In genomic region chr6:23642849-23643248, GRCh38 we compare ENCODE assay signal across 14 cellular contexts.
DNase-seq lines count a peak whose midpoint lies in the region; ATAC-seq, FAIRE-seq and TF ChIP-seq lines count a peak whose summit lies in the region.
"Had no signal": no experiment of that assay in that cellular context is flagged by ENCODE, and none has a peak within 500 bp of the region (broad histone marks: within the 10 kb centered on the region; RNA-seq: fewer than 3 reads in every experiment).

No MANE protein-coding gene starts in this region.

- H3K9me3 Mint-ChIP-seq in activated naive CD4-positive, alpha-beta T cell treated with anti-CD3 and anti-CD28 coated beads, Interleukin-2, amount 50 U/mL, for 72 hours = peaks cover 0 to 5% of the 10 kb centered on the region in 2 donors

- no peak overlapping the region for H3K4me3 ChIP-seq in H1 (ENCODE audit: extremely low read depth in 1 of 4, insufficient read depth in 2 of 4, low read depth in 3 of 4, low read length in 4 of 4)
- no peak overlapping the region for H3K4me3 ChIP-seq in neuronal stem cell (ENCODE audit: low read length in 2 of 2)
- H3K4me3 ChIP-seq: BLaER1 treated with 17β-estradiol and CSF1 and Interleukin-3, amounts not matched to agents 10 nM and 100 nM had no signal

- H3K4ac ChIP-seq in H1 (replicated peaks; ENCODE audit: insufficient read length, low read depth, low read length) (no peak overlapping the region), neuronal stem cell (ENCODE audit: low read length) (no peak overlapping the region)

- no peak overlapping the region for H2BK12ac ChIP-seq in H1 (ENCODE audit: low read depth, low read length)
- no peak overlapping the region for H2BK12ac ChIP-seq in neuronal stem cell (ENCODE audit: low read length)

- no peak overlapping the region for H2BK20ac ChIP-seq in H1 (ENCODE audit: low read length)

- H2AK5ac ChIP-seq in H1 (ENCODE audit: low read depth, low read length) = no peak overlapping the region
- no peak overlapping the region for H2AK5ac ChIP-seq in neuronal stem cell (ENCODE audit: low read depth, low read length)

- POLR2A ChIA-PET in HEK293T (lab: Yijun Ruan, JAX) = no interaction called here
- POLR2A ChIA-PET in H1 (lab: Charles Lee; ENCODE audit: partially characterized antibody) = no interaction called here

- H2BK120ac ChIP-seq in H1 (replicated peaks; ENCODE audit: low read depth, low read length) = no peak overlapping the region
- no peak overlapping the region for H2BK120ac ChIP-seq in neuronal stem cell (ENCODE audit: low read depth, low read length)

- H3K9ac ChIP-seq in H1 (replicated peaks in 1 of 4; ENCODE audit: extremely low read depth in 1 of 4, low read depth in 3 of 4, low read length in 3 of 4) (no peak overlapping the region), neuronal stem cell (ENCODE audit: low read depth, low read length, poor library complexity) (no peak overlapping the region)
- H3K9ac ChIP-seq: BLaER1 treated with 17β-estradiol and CSF1 and Interleukin-3, amounts not matched to agents 10 nM and 100 nM had no signal

- no peak overlapping the region for H3K14ac ChIP-seq in H1 (ENCODE audit: insufficient read length)
- no peak overlapping the region for H3K14ac ChIP-seq in neuronal stem cell (ENCODE audit: low read length)

- H3K9me3 ChIP-seq in H1 (ENCODE audit: insufficient read depth in 2 of 2, low read depth in 1 of 2, low read length in 1 of 2) = no peaks in the 10 kb centered on the region
- H3K9me3 ChIP-seq in neuronal stem cell (replicated peaks in 1 of 2; ENCODE audit: control insufficient read depth in 2 of 2, insufficient read depth in 1 of 2, low read depth in 1 of 2, low read length in 2 of 2) = no peaks in the 10 kb centered on the region

- H3K36me3 Mint-ChIP-seq in activated naive CD4-positive, alpha-beta T cell treated with anti-CD3 and anti-CD28 coated beads, Interleukin-2, amount 50 U/mL, for 72 hours = no peaks in the 10 kb centered on the region
- H3K36me3 Mint-ChIP-seq: CD4-positive, CD25-positive, alpha-beta regulatory T cell had no signal

- H3K27ac Mint-ChIP-seq in activated naive CD4-positive, alpha-beta T cell treated with anti-CD3 and anti-CD28 coated beads, Interleukin-2, amount 50 U/mL, for 72 hours = no peak overlapping the region
- H3K27ac Mint-ChIP-seq: CD4-positive, CD25-positive, alpha-beta regulatory T cell had no signal

- no peak overlapping the region for H3K23ac ChIP-seq in H1 (ENCODE audit: insufficient read length)
- H3K23ac ChIP-seq in neuronal stem cell (ENCODE audit: low read depth, low read length, poor library complexity) = no peak overlapping the region

- H3K79me1 ChIP-seq in H1 (ENCODE audit: low read depth, low read length) = no peaks in the 10 kb centered on the region
- no peaks in the 10 kb centered on the region for H3K79me1 ChIP-seq in neuronal stem cell (ENCODE audit: low read depth, low read length)

- 93% methylated on average over 1 of the region's 1 CpG; no CpG with 5 or more reads in 1 of the 2 experiments for WGBS in H1 (ENCODE audit: extremely low coverage in 1 of 2, insufficient coverage in 1 of 2, insufficient read length in 1 of 2, insufficient replicate concordance in 2 of 2, low coverage in 1 of 2, low lambda C conversion rate in 2 of 2, missing lambda C conversion rate in 1 of 2), 2 experiments
- WGBS in neuronal stem cell (ENCODE audit: extremely low coverage in 2 of 2, insufficient read length in 2 of 2, insufficient replicate concordance in 1 of 2), 2 donors = no CpG with 5 or more reads among the region's 1 CpG

- H3K36me3 ChIP-seq in H1 (ENCODE audit: control insufficient read depth in 2 of 4, insufficient read depth in 4 of 4, low read length in 3 of 4) = no peaks in the 10 kb centered on the region
- no peaks in the 10 kb centered on the region for H3K36me3 ChIP-seq in neuronal stem cell (replicated peaks in 1 of 2; ENCODE audit: control insufficient read depth in 2 of 2, insufficient read depth in 2 of 2, low read length in 2 of 2)
- H3K36me3 ChIP-seq: BLaER1 treated with 17β-estradiol and CSF1 and Interleukin-3, amounts not matched to agents 10 nM and 100 nM had no signal

- TF ChIP-seq POLR2A in H1 (IDR thresholded peaks at IDR 0.05; ENCODE audit: control extremely low read depth in 1 of 2, low read depth in 2 of 2, low read length in 2 of 2) = no peak

- no peak overlapping the region for H3K18ac ChIP-seq in H1 (ENCODE audit: extremely low read depth, low read length)
- H3K18ac ChIP-seq in neuronal stem cell (ENCODE audit: low read length) = no peak overlapping the region

- no peak for TF ChIP-seq CTCF in H1 (IDR thresholded peaks at IDR 0.05; ENCODE audit: control extremely low read depth in 1 of 3, insufficient read depth in 1 of 3, low read depth in 1 of 3, low read length in 3 of 3)

- H4K20me1 ChIP-seq in H1 (replicated peaks in 1 of 2; ENCODE audit: control insufficient read depth in 1 of 2, insufficient read depth in 2 of 2, low read length in 2 of 2) = no peaks in the 10 kb centered on the region
- H4K20me1 ChIP-seq: BLaER1 treated with 17β-estradiol and CSF1 and Interleukin-3, amounts not matched to agents 10 nM and 100 nM had no signal

- peak; percentile 19 for DNase-seq in NCI-H2171 treated with DMSO at 0.1 percent for 48 hours (lab: John Stamatoyannopoulos, UW)
- DNase-seq in NCI-H2171 (lab: John Stamatoyannopoulos, UW) = no peak
- no peak for DNase-seq in HEK293T (ENCODE audit: extremely low spot score)
- no peak for DNase-seq in H1 (ENCODE audit: low read depth in 1 of 2, low spot score in 2 of 2)
- DNase-seq in neuronal stem cell (ENCODE audit: low spot score) = no peak
- no peak for DNase-seq in NCI-H1092 treated with DMSO at 0.1 percent for 48 hours (lab: John Stamatoyannopoulos, UW)
- DNase-seq in activated naive CD4-positive, alpha-beta T cell treated with anti-CD3 and anti-CD28 coated beads, Interleukin-2, amount 50 U/mL, for 72 hours (ENCODE audit: low spot score in 2 of 2) = no peak
- DNase-seq in NCI-H146 (lab: John Stamatoyannopoulos, UW) = no peak
- DNase-seq: ACHN; CD4-positive, CD25-positive, alpha-beta regulatory T cell; DMS53; GF-D8; H7 had no signal

- no peak for ATAC-seq in activated naive CD4-positive, alpha-beta T cell treated with anti-CD3 and anti-CD28 coated beads, Interleukin-2, amount 50 U/mL, for 72 hours

- no peaks in the 10 kb centered on the region for H3K79me2 ChIP-seq in H1 (ENCODE audit: control insufficient read depth in 1 of 2, insufficient read depth in 2 of 2, low read length in 2 of 2)

- no peak overlapping the region for H2BK15ac ChIP-seq in H1 (ENCODE audit: low read length)
- no peak overlapping the region for H2BK15ac ChIP-seq in neuronal stem cell (ENCODE audit: low read length)

- no peak for TF ChIP-seq EP300 in H1 (IDR thresholded peaks at IDR 0.05; ENCODE audit: borderline replicate concordance in 1 of 2, low read depth in 2 of 2, low read length in 2 of 2)

- no peaks in the 10 kb centered on the region for H3K23me2 ChIP-seq in H1 (ENCODE audit: low read depth, low read length)

- no peak overlapping the region for H3K56ac ChIP-seq in H1 (replicated peaks; ENCODE audit: insufficient read length, low read depth, low read length)

- H3K4me2 ChIP-seq in H1 (ENCODE audit: insufficient read depth in 1 of 2, low read depth in 2 of 2, low read length in 2 of 2) (no peak overlapping the region), neuronal stem cell (ENCODE audit: insufficient read depth, low read length, poor library complexity, severe bottlenecking) (no peak overlapping the region)
- H3K4me2 ChIP-seq: BLaER1 treated with 17β-estradiol and CSF1 and Interleukin-3, amounts not matched to agents 10 nM and 100 nM had no signal

- H3K27me3 ChIP-seq in H1 (replicated peaks in 1 of 4; ENCODE audit: control insufficient read depth in 3 of 4, extremely low read depth in 1 of 4, insufficient read depth in 3 of 4, low read length in 3 of 4) = no peaks in the 10 kb centered on the region
- H3K27me3 ChIP-seq in neuronal stem cell (ENCODE audit: control insufficient read depth in 3 of 3, insufficient read depth in 3 of 3, low read depth in 1 of 3, low read length in 3 of 3) = no peaks in the 10 kb centered on the region
- H3K27me3 ChIP-seq: BLaER1 treated with 17β-estradiol and CSF1 and Interleukin-3, amounts not matched to agents 10 nM and 100 nM had no signal

- CTCF ChIA-PET in HEK293T (lab: Yijun Ruan, JAX) = no interaction called here
- CTCF ChIA-PET in H1 (lab: Charles Lee; ENCODE audit: partially characterized antibody) = interaction anchor here (1.1 to 3.3 kb wide), 2 partner anchors 11 to 16 kb away, joined by 3 to 12 read pairs; no protein-coding TSS in a partner anchor

- no peaks in the 10 kb centered on the region for H3K4me1 ChIP-seq in H1 (replicated peaks in 1 of 4; ENCODE audit: control insufficient read depth in 3 of 4, insufficient read depth in 4 of 4, low read length in 3 of 4)
- H3K4me1 ChIP-seq in neuronal stem cell (ENCODE audit: control insufficient read depth in 2 of 2, insufficient read depth in 1 of 2, low read depth in 1 of 2, low read length in 2 of 2) = no peaks in the 10 kb centered on the region
- H3K4me1 ChIP-seq: BLaER1 treated with 17β-estradiol and CSF1 and Interleukin-3, amounts not matched to agents 10 nM and 100 nM had no signal

- TF ChIP-seq RAD21 in H1 (IDR thresholded peaks at IDR 0.05 in 1 of 2, conservative IDR thresholded peaks at IDR 0.05 in 1 of 2; ENCODE audit: low read depth in 2 of 2, low read length in 2 of 2) = no peak

- H4K5ac ChIP-seq in H1 (ENCODE audit: insufficient read length, low read depth, low read length) = no peak overlapping the region

- no peak for FAIRE-seq in H1 (lab: Jason Lieb, UNC)

- H2AFZ ChIP-seq in H1 (ENCODE audit: low read length) (peak overlapping the region; percentile 76), neuronal stem cell (ENCODE audit: low read length) (peak overlapping the region; percentile 0)

- H4K8ac ChIP-seq in H1 (ENCODE audit: extremely low read depth, insufficient read depth, low read length) (no peak overlapping the region), neuronal stem cell (ENCODE audit: low read depth, low read length) (no peak overlapping the region)

- no peak overlapping the region for H4K91ac ChIP-seq in H1 (replicated peaks; ENCODE audit: insufficient read length, low read length)
- no peak overlapping the region for H4K91ac ChIP-seq in neuronal stem cell (ENCODE audit: low read depth, low read length, poor library complexity)

- H2BK5ac ChIP-seq in H1 (ENCODE audit: low read depth, low read length) = no peak overlapping the region
- no peak overlapping the region for H2BK5ac ChIP-seq in neuronal stem cell (ENCODE audit: low read length)

- no peak overlapping the region for H3K27ac ChIP-seq in H1 (ENCODE audit: low read depth, low read length)
- no peak overlapping the region for H3K27ac ChIP-seq in neuronal stem cell (replicated peaks; ENCODE audit: low read length)
- H3K27ac ChIP-seq: BLaER1 treated with 17β-estradiol and CSF1 and Interleukin-3, amounts not matched to agents 10 nM and 100 nM had no signal

TF ChIP-seq in HEK293T, 16 proteins besides CTCF, POLR2A, EP300 and RAD21 (continues in another document):
- TF ChIP-seq HDGF (IDR thresholded peaks at IDR 0.05; ENCODE audit: borderline replicate concordance) = no peak

TF ChIP-seq in H1, 55 proteins besides CTCF, POLR2A, EP300 and RAD21 (continues in another document):
- TF ChIP-seq RBBP5 (IDR thresholded peaks at IDR 0.05; ENCODE audit: borderline replicate concordance, low read depth, low read length) (no peak), JUND (IDR thresholded peaks at IDR 0.05; ENCODE audit: low read length) (no peak), NANOG (IDR thresholded peaks at IDR 0.05; ENCODE audit: insufficient read depth, low read depth, low read length, poor library complexity, severe bottlenecking) (no peak)
